ENCODE assay signal across 1 cellular context in genomic region chr3:187066228-187066995, GRCh38.
A peak's percentile ranks its signal among the peaks of the same experiment; 100 is the strongest.
TF ChIP-seq lines count a peak whose summit lies in the region.

No MANE protein-coding gene starts in this region.

TF ChIP-seq in GM12878, 131 proteins besides CTCF, POLR2A, EP300 and RAD21 (continued from another document):
- peak; percentile 31; the same call in 1 of the 2 replicates for TF ChIP-seq FOXM1 (IDR thresholded peaks at IDR 0.05; ENCODE audit: low read depth, low read length)
- TF ChIP-seq CREM (IDR thresholded peaks at IDR 0.05; ENCODE audit: low read depth) = 0 out of 2 replicates have a peak, but pooled peaks have one; percentile 11
- TF ChIP-seq MLLT1 (IDR thresholded peaks at IDR 0.05) = peak; percentile 28; the same call in 1 of the 2 replicates
- 0 out of 2 replicates have a peak, but pooled peaks have one; percentile 67 for TF ChIP-seq CBX5 (IDR thresholded peaks at IDR 0.05; ENCODE audit: low read depth)
- TF ChIP-seq IKZF2 (IDR thresholded peaks at IDR 0.05) = 0 out of 4 replicates have a peak, but pooled peaks of 1 of the 2 experiments have one; percentile 12
- peak; percentile 45 for TF ChIP-seq CUX1 (IDR thresholded peaks at IDR 0.05; ENCODE audit: insufficient replicate concordance, low read depth, low read length)
- no peak for TF ChIP-seq IRF5 (IDR thresholded peaks at IDR 0.05; ENCODE audit: borderline replicate concordance)
- no peak for TF ChIP-seq IKZF1 (conservative IDR thresholded peaks at IDR 0.05)
- TF ChIP-seq CEBPZ (IDR thresholded peaks at IDR 0.05; ENCODE audit: low read depth, low read length) = no peak
